9 cellular contexts compared by ENCODE assay signal in genomic region chr5:69415584-69415958, GRCh38. TPM values are rescaled to one million over a fixed set of nuclear protein-coding genes. Genes with fewer than 3 reads are reported as not detected.
DNase-seq lines count a peak whose midpoint lies in the region; ATAC-seq and TF ChIP-seq lines count a peak whose summit lies in the region.
"Had no signal": no experiment of that assay in that cellular context is flagged by ENCODE, and none has a peak within 500 bp of the region (broad histone marks: within the 10 kb centered on the region; RNA-seq: fewer than 3 reads in every experiment).

No MANE protein-coding gene starts in this region.

- H3K27ac Mint-ChIP-seq in activated naive CD8-positive, alpha-beta T cell treated with anti-CD3 and anti-CD28 coated beads, Interleukin-2, amount 50 U/mL, for 24 hours: no peak overlapping the region

- no peaks in the 10 kb centered on the region for H3K9me3 ChIP-seq in thymus (ENCODE audit: control insufficient read depth)

- H3K27me3 ChIP-seq in kidney epithelial cell (ENCODE audit: control insufficient read depth, insufficient read depth, low read length) (no peaks in the 10 kb centered on the region), thymus (ENCODE audit: control insufficient read depth, insufficient read depth) (no peaks in the 10 kb centered on the region)

- H3K36me3 ChIP-seq in kidney epithelial cell (ENCODE audit: control insufficient read depth, insufficient read depth, low read length) (no peaks in the 10 kb centered on the region), thymus (ENCODE audit: control insufficient read depth, insufficient read depth) (peaks cover 4% of the 10 kb centered on the region)

- peaks cover 13% of the 10 kb centered on the region for H3K4me1 Mint-ChIP-seq in activated T-cell treated with anti-CD3 and anti-CD28 coated beads, Interleukin-2, amount 50 U/mL, for 4 hours (ENCODE audit: low read depth)
- H3K4me1 Mint-ChIP-seq in activated naive CD8-positive, alpha-beta T cell treated with anti-CD3 and anti-CD28 coated beads, Interleukin-2, amount 50 U/mL, for 24 hours: peaks cover 5% of the 10 kb centered on the region

- H3K9me3 Mint-ChIP-seq in activated T-cell treated with anti-CD3 and anti-CD28 coated beads, Interleukin-2, amount 50 U/mL, for 4 hours: no peaks in the 10 kb centered on the region
- no peaks in the 10 kb centered on the region for H3K9me3 Mint-ChIP-seq in activated naive CD8-positive, alpha-beta T cell treated with anti-CD3 and anti-CD28 coated beads, Interleukin-2, amount 50 U/mL, for 24 hours

- WGBS in thymus: 57% methylated on average over 18 of the region's 18 CpGs

- ATAC-seq in activated T-cell treated with anti-CD3 and anti-CD28 coated beads, Interleukin-2, amount 50 U/mL, for 4 hours: peak in 1 of 2 donors; percentile 18
- no peak for ATAC-seq in activated naive CD8-positive, alpha-beta T cell treated with anti-CD3 and anti-CD28 coated beads, Interleukin-2, amount 50 U/mL, for 24 hours
- no peak for ATAC-seq in GM18502 (IDR thresholded peaks at IDR 0.05; ENCODE audit: poor library complexity, unreplicated experiment)
- no peak for ATAC-seq in GM21390 (IDR thresholded peaks at IDR 0.05; ENCODE audit: unreplicated experiment)

- peak overlapping the region; percentile 67 for H3K4me3 Mint-ChIP-seq in activated T-cell treated with anti-CD3 and anti-CD28 coated beads, Interleukin-2, amount 50 U/mL, for 4 hours
- H3K4me3 Mint-ChIP-seq in activated naive CD8-positive, alpha-beta T cell treated with anti-CD3 and anti-CD28 coated beads, Interleukin-2, amount 50 U/mL, for 24 hours: peak overlapping the region; percentile 22

- no peaks in the 10 kb centered on the region for H3K27me3 Mint-ChIP-seq in activated T-cell treated with anti-CD3 and anti-CD28 coated beads, Interleukin-2, amount 50 U/mL, for 4 hours (ENCODE audit: low read depth)
- no peaks in the 10 kb centered on the region for H3K27me3 Mint-ChIP-seq in activated naive CD8-positive, alpha-beta T cell treated with anti-CD3 and anti-CD28 coated beads, Interleukin-2, amount 50 U/mL, for 24 hours

- no peak for DNase-seq in activated T-cell treated with anti-CD3 and anti-CD28 coated beads, Interleukin-2, amount 50 U/mL, for 4 hours
- DNase-seq in activated T-cell treated with anti-CD3 and anti-CD28 coated beads, Interleukin-2, amount 50 U/mL, for 48 hours: no peak
- DNase-seq in activated naive CD8-positive, alpha-beta T cell treated with anti-CD3 and anti-CD28 coated beads, Interleukin-2, amount 50 U/mL, for 24 hours: no peak
- DNase-seq in kidney epithelial cell (ENCODE audit: low read depth): no peak
- no peak for DNase-seq in OCI-M2 (lab: John Stamatoyannopoulos, UW; ENCODE audit: unreplicated experiment)
- DNase-seq: NCI-H1694 treated with DMSO at 0.1 percent for 48 hours had no signal

- peaks cover 13% of the 10 kb centered on the region for H3K36me3 Mint-ChIP-seq in activated T-cell treated with anti-CD3 and anti-CD28 coated beads, Interleukin-2, amount 50 U/mL, for 4 hours (ENCODE audit: insufficient read depth)
- H3K36me3 Mint-ChIP-seq in activated naive CD8-positive, alpha-beta T cell treated with anti-CD3 and anti-CD28 coated beads, Interleukin-2, amount 50 U/mL, for 24 hours (ENCODE audit: low read depth): peaks cover 26% of the 10 kb centered on the region

- TF ChIP-seq CTCF in kidney epithelial cell (IDR thresholded peaks at IDR 0.05; ENCODE audit: insufficient read depth, low read length, poor library complexity, severe bottlenecking): no peak

- H3K4me3 ChIP-seq in kidney epithelial cell (ENCODE audit: low read depth, low read length) (peak overlapping the region; percentile 79), thymus (ENCODE audit: low read length) (peak overlapping the region; percentile 59)

- peak overlapping the region; percentile 25 for H3K27ac ChIP-seq in thymus (ENCODE audit: low read depth)

- H3K4me1 ChIP-seq in thymus (ENCODE audit: control insufficient read depth, insufficient read depth, low read length): peaks cover 6% of the 10 kb centered on the region

RNA-seq across cellular contexts. Expression of gene MARVELD2, which starts 0.7 kb away (rescaled TPM):
- total RNA-seq in activated T-cell treated with anti-CD3 and anti-CD28 coated beads, Interleukin-2, amount 50 U/mL, for 4 hours: under 1 TPM; 0.46 to 0.53 (median 0.48) TPM
- total RNA-seq in kidney epithelial cell: 27.6 and 28.6 TPM in 2 replicates
- polyA plus RNA-seq in thymus: 2.8 TPM

RNA-seq across cellular contexts. Expression of gene RAD17, which starts 46.0 kb away (rescaled TPM):
- total RNA-seq in activated T-cell treated with anti-CD3 and anti-CD28 coated beads, Interleukin-2, amount 50 U/mL, for 4 hours: 10 to 100 TPM; 19.9 to 25.1 (median 24.7) TPM
- total RNA-seq in kidney epithelial cell: 25.9 and 26.0 TPM in 2 replicates
- 28.3 TPM for polyA plus RNA-seq in thymus

RNA-seq across cellular contexts. Expression of gene AK6, which starts 46.3 kb away (rescaled TPM):
- total RNA-seq in activated T-cell treated with anti-CD3 and anti-CD28 coated beads, Interleukin-2, amount 50 U/mL, for 4 hours: 100 to 1,000 TPM; 126 to 145 (median 135) TPM
- 19.5 and 25.9 TPM in 2 replicates for total RNA-seq in kidney epithelial cell
- polyA plus RNA-seq in thymus: 69.4 TPM

RNA-seq across cellular contexts. Expression of gene TAF9, which starts 46.3 kb away (rescaled TPM):
- 100 to 1,000 TPM in 1 of 3 donors, 10 to 100 TPM in 2; 78.7 to 111 (median 91.4) TPM for total RNA-seq in activated T-cell treated with anti-CD3 and anti-CD28 coated beads, Interleukin-2, amount 50 U/mL, for 4 hours
- total RNA-seq in kidney epithelial cell: 66.9 and 67.2 TPM in 2 replicates
- polyA plus RNA-seq in thymus: 110 TPM

Comparison
In these comparisons a context has a peak if more than half of its experiments do, and no peak if none do; other contexts are left out.
1. RNA of gene MARVELD2, which starts 0.7 kb away (total RNA-seq): 27.6 to 28.6 TPM in kidney epithelial cell; 0.46 to 0.53 TPM in activated T-cell treated with anti-CD3 and anti-CD28 coated beads, Interleukin-2, amount 50 U/mL, for 4 hours; every median in the first group is over 10 times any median in the second.